ENCODE assay signal across 19 cellular contexts in genomic region chr2:235690809-235691450, GRCh38.
DNase-seq lines count a peak whose midpoint lies in the region; ATAC-seq and TF ChIP-seq lines count a peak whose summit lies in the region.
"Had no signal": no experiment of that assay in that cellular context is flagged by ENCODE, and none has a peak within 500 bp of the region (broad histone marks: within the 10 kb centered on the region; RNA-seq: fewer than 3 reads in every experiment).

No MANE protein-coding gene starts in this region.

- intact Hi-C loops in Right ventricle myocardium superior (cut with DNase I) (no loop called here), Right ventricle myocardium inferior (cut with DNase I) (no loop called here), colonic mucosa (cut with DNase I) (no loop called here)

- H3K9me3 ChIP-seq in colonic mucosa, result no peaks in the 10 kb centered on the region

- no peak overlapping the region for H3K4me3 ChIP-seq in colonic mucosa

- H3K36me3 ChIP-seq in colonic mucosa, result no peaks in the 10 kb centered on the region

- ATAC-seq in Right ventricle myocardium superior (ENCODE audit: poor library complexity) (peak; percentile 41), Right ventricle myocardium inferior (no peak)

- H3K9ac ChIP-seq in colonic mucosa (ENCODE audit: low read depth in 2 of 2, low read length in 2 of 2), result no peak overlapping the region

- H3K27me3 ChIP-seq in colonic mucosa, result no peaks in the 10 kb centered on the region

- H3K4me1 ChIP-seq in colonic mucosa, result peaks cover 13% of the 10 kb centered on the region

- no peak for DNase-seq in Right ventricle myocardium superior
- DNase-seq in Right ventricle myocardium inferior (ENCODE audit: missing footprints), result no peak
- DNase-seq in colonic mucosa, result no peak
- peak; percentile 21 for DNase-seq in myocyte (ENCODE audit: low read depth)
- DNase-seq in superior temporal gyrus (ENCODE audit: extremely low spot score), result peak; percentile 14
- DNase-seq in SK-N-DZ (ENCODE audit: low spot score), result no peak
- no peak for DNase-seq in SHP77 (lab: John Stamatoyannopoulos, UW)
- DNase-seq in dedifferentiated amniotic fluid mesenchymal stem cell (ENCODE audit: extremely low spot score), result no peak
- DNase-seq: CD4-positive, CD25-positive, alpha-beta regulatory T cell; DMS79; H7; NCI-H1105; NCI-H146; NCI-H2081; NCI-H2171; NCI-H524; NCI-H774; NK-92 treated with Interleukin-12 subunit alpha and Interleukin-12 subunit beta, amount 100 ng/mL, for 24 hours had no signal

- H3K27ac ChIP-seq in colonic mucosa, result peak overlapping the region; percentile 64
- H3K27ac ChIP-seq: 22Rv1 had no signal

- TF ChIP-seq CTCF in colonic mucosa (IDR thresholded peaks at IDR 0.05), result no peak

Comparison
In these comparisons a context has a peak if more than half of its experiments do, and no peak if none do; other contexts are left out.
1. DNase-seq: peak in myocyte (single experiment) and superior temporal gyrus (single experiment); none in Right ventricle myocardium superior (single experiment), Right ventricle myocardium inferior (single experiment), colonic mucosa (single experiment), SK-N-DZ (single experiment), SHP77 (0 of 2) and dedifferentiated amniotic fluid mesenchymal stem cell (single experiment).